ENCODE assay signal across 21 cellular contexts in the genomic region with DNA sequence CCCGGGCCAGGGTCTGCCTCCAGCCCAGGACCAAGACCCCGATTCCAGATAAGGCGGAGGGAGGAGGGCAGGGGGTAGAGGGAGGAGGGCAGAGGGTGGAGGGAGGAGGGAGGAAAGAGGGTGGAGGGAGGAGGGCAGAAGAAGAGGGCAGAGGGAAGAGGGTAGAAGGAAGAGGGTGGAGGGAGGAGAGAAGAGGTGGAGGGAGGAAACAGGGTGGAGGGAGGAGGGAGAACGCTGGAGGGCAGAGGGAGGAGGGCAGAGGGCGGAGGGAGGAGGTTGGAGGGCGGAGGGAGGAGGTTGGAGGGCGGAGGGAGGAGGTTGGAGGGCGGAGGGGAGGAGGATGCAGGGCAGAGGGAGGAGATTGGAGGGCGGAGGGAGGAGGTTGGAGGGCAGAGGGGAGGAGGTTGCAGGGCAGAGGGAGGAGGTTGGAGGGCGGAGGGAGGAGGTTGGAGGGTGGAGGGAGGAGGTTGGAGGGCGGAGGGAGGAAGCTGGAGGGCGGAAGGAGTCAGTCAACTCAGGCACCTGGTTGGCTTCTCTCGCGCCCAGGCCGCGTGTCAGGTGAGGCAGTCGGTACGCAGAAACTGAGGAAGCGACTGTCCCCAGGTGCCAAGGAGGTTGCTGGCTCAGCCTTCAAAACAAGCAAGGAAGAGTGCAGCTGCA.
DNase-seq lines count a peak whose midpoint lies in the region; ATAC-seq and TF ChIP-seq lines count a peak whose summit lies in the region.
"Had no signal": no experiment of that assay in that cellular context is flagged by ENCODE, and none has a peak within 500 bp of the region (broad histone marks: within the 10 kb centered on the region; RNA-seq: fewer than 3 reads in every experiment).

No MANE protein-coding gene starts in this region.

- H3K27me3 Mint-ChIP-seq in activated CD4-positive, alpha-beta T cell treated with anti-CD3 and anti-CD28 coated beads for 36 hours = no peaks in the 10 kb centered on the region

- H3K4me3 Mint-ChIP-seq in activated CD4-positive, alpha-beta T cell treated with anti-CD3 and anti-CD28 coated beads for 36 hours = no peak overlapping the region

- H4K20me1 ChIP-seq in SU-DHL-6 (ENCODE audit: low read depth, low read length) = no peaks in the 10 kb centered on the region

- peak; percentile 54 for DNase-seq in activated CD4-positive, alpha-beta T cell treated with anti-CD3 and anti-CD28 coated beads for 36 hours
- no peak for DNase-seq in activated CD4-positive, alpha-beta T cell treated with anti-CD3 and anti-CD28 coated beads, Interleukin-2, amount 50 U/mL, for 1 hour
- DNase-seq in activated naive CD4-positive, alpha-beta T cell treated with anti-CD3 and anti-CD28 coated beads, Interleukin-2, amount 50 U/mL, for 72 hours (ENCODE audit: low spot score in 2 of 2) = no peak
- DNase-seq in spleen (no peak), posterior vena cava (ENCODE audit: low spot score) (no peak), CD1c-positive myeloid dendritic cell (ENCODE audit: extremely low spot score) (no peak), HuH-7.5 (ENCODE audit: low spot score) (no peak)
- DNase-seq: activated CD4-positive, CD25-positive, alpha-beta regulatory T cell; AML-193; colonic mucosa; glutamatergic neuron; MM.1S; NCI-H1436; NCI-H510A; occipital lobe; small intestine; stimulated activated CD4-positive, alpha-beta T cell treated with anti-CD3 and anti-CD28 coated beads, Interleukin-2, amount 100 ng/mL, for 48 hours; stimulated activated naive CD4-positive, alpha-beta T cell treated with Interleukin-2 at 50 U/mL for 16 hours; thyroid gland had no signal

- peaks cover 32% of the 10 kb centered on the region for H3K36me3 Mint-ChIP-seq in activated CD4-positive, alpha-beta T cell treated with anti-CD3 and anti-CD28 coated beads for 36 hours (ENCODE audit: low read depth)
- peaks cover 6 to 13% of the 10 kb centered on the region in 2 donors for H3K36me3 Mint-ChIP-seq in activated naive CD4-positive, alpha-beta T cell treated with anti-CD3 and anti-CD28 coated beads, Interleukin-2, amount 50 U/mL, for 72 hours

- TF ChIP-seq POLR2A in spleen (IDR thresholded peaks at IDR 0.05) = no peak

- H3K9ac ChIP-seq in SU-DHL-6 (ENCODE audit: low read length) = peak overlapping the region; percentile 58; the same call in 1 of the 2 replicates

- 55 to 79% (median 70%) methylated on average over 17 to 19 of the region's 19 CpGs for WGBS in spleen, 5 donors

- no peak for ATAC-seq in activated CD4-positive, alpha-beta T cell treated with anti-CD3 and anti-CD28 coated beads for 36 hours
- ATAC-seq in activated naive CD4-positive, alpha-beta T cell treated with anti-CD3 and anti-CD28 coated beads, Interleukin-2, amount 50 U/mL, for 72 hours = no peak

- peaks cover 59% of the 10 kb centered on the region for H3K4me1 Mint-ChIP-seq in activated CD4-positive, alpha-beta T cell treated with anti-CD3 and anti-CD28 coated beads for 36 hours

- intact Hi-C loops in activated CD4-positive, alpha-beta T cell treated with anti-CD3 and anti-CD28 coated beads for 36 hours (cut with DNase I, micrococcal nuclease) = loop anchor here in 1 of 2 experiments (5.0 kb wide), 1 partner anchor 152 kb away; no protein-coding TSS in a partner anchor
- intact Hi-C loops in spleen (cut with DNase I; ENCODE audit: low total_unique reads) = no loop called here
- intact Hi-C loops in posterior vena cava (cut with DNase I) = no loop called here

- peaks cover 55% of the 10 kb centered on the region for H3F3A ChIP-seq in SU-DHL-6 (ENCODE audit: insufficient read depth)

- POLR2A ChIA-PET in activated CD4-positive, alpha-beta T cell treated with anti-CD3 and anti-CD28 coated beads for 36 hours (lab: Charles Lee) = no interaction called here

- no peaks in the 10 kb centered on the region for H3K9me2 ChIP-seq in SU-DHL-6 (replicated peaks; ENCODE audit: insufficient read depth, low read length)

- H3K9me3 ChIP-seq in SU-DHL-6 (ENCODE audit: insufficient read depth, low read length) = no peaks in the 10 kb centered on the region
- H3K9me3 ChIP-seq in spleen = no peaks in the 10 kb centered on the region
- H3K9me3 ChIP-seq: colonic mucosa, thyroid gland had no signal

- CTCF ChIA-PET in activated CD4-positive, alpha-beta T cell treated with anti-CD3 and anti-CD28 coated beads for 36 hours (lab: Charles Lee) = interaction anchor here (0.8 kb wide), 1 partner anchor 72 kb away, joined by 3 read pairs; no protein-coding TSS in a partner anchor

- H3K27me3 ChIP-seq in SU-DHL-6 (ENCODE audit: low read length) (no peaks in the 10 kb centered on the region), spleen (replicated peaks in 1 of 7) (no peaks in the 10 kb centered on the region)
- H3K27me3 ChIP-seq: colonic mucosa, thyroid gland had no signal

- H3K79me2 ChIP-seq in SU-DHL-6 (ENCODE audit: insufficient read depth, low read length) = no peaks in the 10 kb centered on the region

- H3K36me3 ChIP-seq in SU-DHL-6 (ENCODE audit: low read length) (peaks cover 8% of the 10 kb centered on the region; the same call in 1 of the 2 replicates), spleen (peaks cover 0 to 87% (median 13%) of the 10 kb centered on the region in 6 donors)
- H3K36me3 ChIP-seq: colonic mucosa had no signal

- H3K9me3 Mint-ChIP-seq in activated CD4-positive, alpha-beta T cell treated with anti-CD3 and anti-CD28 coated beads for 36 hours (ENCODE audit: low read depth) = no peaks in the 10 kb centered on the region
- no peaks in the 10 kb centered on the region for H3K9me3 Mint-ChIP-seq in activated naive CD4-positive, alpha-beta T cell treated with anti-CD3 and anti-CD28 coated beads, Interleukin-2, amount 50 U/mL, for 72 hours

- H3K27ac ChIP-seq in SU-DHL-6 (ENCODE audit: low read depth, low read length) (peak overlapping the region; percentile 99), spleen (peak overlapping the region in 5 of 8 donors; percentile 38 to 80 (median 70))
- H3K27ac ChIP-seq: 22Rv1, colonic mucosa, thyroid gland had no signal

- no peak for TF ChIP-seq CTCF in SU-DHL-6 (IDR thresholded peaks at IDR 0.05; ENCODE audit: insufficient read depth, low read length, poor library complexity, severe bottlenecking)
- TF ChIP-seq CTCF in spleen (IDR thresholded peaks at IDR 0.05 in 8 of 11, conservative IDR thresholded peaks at IDR 0.05 in 3 of 11) = no peak

- H3K4me3 ChIP-seq in SU-DHL-6 (ENCODE audit: insufficient read depth, low read length, poor library complexity, severe bottlenecking) (no peak overlapping the region), spleen (no peak overlapping the region)
- H3K4me3 ChIP-seq: colonic mucosa, thyroid gland had no signal

- peaks cover 10 to 60% (median 53%) of the 10 kb centered on the region in 6 donors for H3K4me1 ChIP-seq in spleen
- H3K4me1 ChIP-seq: colonic mucosa had no signal

- H3K4me2 ChIP-seq in SU-DHL-6 (ENCODE audit: low read depth, low read length, poor library complexity, severe bottlenecking) = peak overlapping the region; percentile 62

- H2AFZ ChIP-seq in SU-DHL-6 (ENCODE audit: low read depth, low read length, severe bottlenecking) = no peak overlapping the region

- peak overlapping the region; percentile 63 for H3K27ac Mint-ChIP-seq in activated CD4-positive, alpha-beta T cell treated with anti-CD3 and anti-CD28 coated beads for 36 hours
- peak overlapping the region; percentile 62 to 83 for H3K27ac Mint-ChIP-seq in activated naive CD4-positive, alpha-beta T cell treated with anti-CD3 and anti-CD28 coated beads, Interleukin-2, amount 50 U/mL, for 72 hours
